In genomic region chr20:59016795-59017492, GRCh38 we compare ENCODE assay signal across 13 cellular contexts. TPM values are rescaled to one million over a fixed set of nuclear protein-coding genes. Genes with fewer than 3 reads are reported as not detected.
A peak's percentile ranks its signal among the peaks of the same experiment; 100 is the strongest.
DNase-seq lines count a peak whose midpoint lies in the region; ATAC-seq and TF ChIP-seq lines count a peak whose summit lies in the region.
"Had no signal": no experiment of that assay in that cellular context is flagged by ENCODE, and none has a peak within 500 bp of the region (broad histone marks: within the 10 kb centered on the region; RNA-seq: fewer than 3 reads in every experiment).

No MANE protein-coding gene starts in this region.

- H3K27me3 ChIP-seq in breast epithelium = no peaks in the 10 kb centered on the region
- H3K27me3 ChIP-seq in brain microvascular endothelial cell (replicated peaks) = no peaks in the 10 kb centered on the region
- H3K27me3 ChIP-seq: left lung, tibial artery had no signal

- TF ChIP-seq CTCF in MCF 10A (IDR thresholded peaks at IDR 0.05; ENCODE audit: unreplicated experiment) (no peak), breast epithelium (IDR thresholded peaks at IDR 0.05) (no peak), brain microvascular endothelial cell (IDR thresholded peaks at IDR 0.05; ENCODE audit: low read depth, low read length, missing control alignments) (no peak)

- H3K4me1 Mint-ChIP-seq in MCF 10A (ENCODE audit: insufficient read depth, unreplicated experiment) = peaks cover 29% of the 10 kb centered on the region
- H3K4me1 Mint-ChIP-seq in activated CD4-positive, alpha-beta T cell treated with anti-CD3 and anti-CD28 coated beads, Interleukin-2, amount 10 ng/mL, durations not matched to agents 24 days and 14 days = peaks cover 36% of the 10 kb centered on the region
- peaks cover 67% of the 10 kb centered on the region for H3K4me1 Mint-ChIP-seq in dendritic cell treated with granulocyte-macrophage colony-stimulating factor and Interleukin-4, amounts not matched to agents 40 ng/mL and 50 ng/mL, for 4 days (ENCODE audit: low read depth)
- H3K4me1 Mint-ChIP-seq in stimulated activated naive CD8-positive, alpha-beta T cell treated with anti-CD3 and anti-CD28 coated beads, Interleukin-15, amount 100 ng/mL, for 72 hours = peaks cover 46% of the 10 kb centered on the region

- in situ Hi-C loops in brain microvascular endothelial cell (cut with HindIII; ENCODE audit: low pct_ligation_motif_present, low sequenced_read_pairs) = no loop called here

- H3K27ac Mint-ChIP-seq in MCF 10A (ENCODE audit: low read depth, unreplicated experiment) = peak overlapping the region; percentile 75
- H3K27ac Mint-ChIP-seq in activated CD4-positive, alpha-beta T cell treated with anti-CD3 and anti-CD28 coated beads, Interleukin-2, amount 10 ng/mL, durations not matched to agents 24 days and 14 days = peak overlapping the region; percentile 11
- peak overlapping the region; percentile 73 for H3K27ac Mint-ChIP-seq in dendritic cell treated with granulocyte-macrophage colony-stimulating factor and Interleukin-4, amounts not matched to agents 40 ng/mL and 50 ng/mL, for 4 days
- peak overlapping the region in 1 of 2 donors; percentile 92 for H3K27ac Mint-ChIP-seq in stimulated activated naive CD8-positive, alpha-beta T cell treated with anti-CD3 and anti-CD28 coated beads, Interleukin-15, amount 100 ng/mL, for 72 hours

- H3K4me1 ChIP-seq in breast epithelium = no peaks in the 10 kb centered on the region

- H3K27me3 Mint-ChIP-seq in MCF 10A (ENCODE audit: insufficient read depth, unreplicated experiment) = no peaks in the 10 kb centered on the region
- no peaks in the 10 kb centered on the region for H3K27me3 Mint-ChIP-seq in activated CD4-positive, alpha-beta T cell treated with anti-CD3 and anti-CD28 coated beads, Interleukin-2, amount 10 ng/mL, durations not matched to agents 24 days and 14 days
- peaks cover 6% of the 10 kb centered on the region for H3K27me3 Mint-ChIP-seq in dendritic cell treated with granulocyte-macrophage colony-stimulating factor and Interleukin-4, amounts not matched to agents 40 ng/mL and 50 ng/mL, for 4 days
- H3K27me3 Mint-ChIP-seq in stimulated activated naive CD8-positive, alpha-beta T cell treated with anti-CD3 and anti-CD28 coated beads, Interleukin-15, amount 100 ng/mL, for 72 hours = no peaks in the 10 kb centered on the region

- H3K4me3 ChIP-seq in breast epithelium = no peak overlapping the region
- H3K4me3 ChIP-seq in brain microvascular endothelial cell (ENCODE audit: low read depth, low read length) = no peak overlapping the region
- H3K4me3 ChIP-seq: left lung, tibial artery had no signal

- no TSS peak for BruUV-seq in MCF 10A (replicated peaks; lab: Mats Ljungman, UMichigan)

- no peak overlapping the region for H3K27ac ChIP-seq in breast epithelium
- H3K27ac ChIP-seq in brain microvascular endothelial cell = no peak overlapping the region
- H3K27ac ChIP-seq: left lung, tibial artery, VCaP had no signal

- H3K4me3 Mint-ChIP-seq in MCF 10A (ENCODE audit: unreplicated experiment) = no peak overlapping the region
- H3K4me3 Mint-ChIP-seq in activated CD4-positive, alpha-beta T cell treated with anti-CD3 and anti-CD28 coated beads, Interleukin-2, amount 10 ng/mL, durations not matched to agents 24 days and 14 days = no peak overlapping the region
- no peak overlapping the region for H3K4me3 Mint-ChIP-seq in dendritic cell treated with granulocyte-macrophage colony-stimulating factor and Interleukin-4, amounts not matched to agents 40 ng/mL and 50 ng/mL, for 4 days
- peak overlapping the region in 1 of 2 donors; percentile 37 for H3K4me3 Mint-ChIP-seq in stimulated activated naive CD8-positive, alpha-beta T cell treated with anti-CD3 and anti-CD28 coated beads, Interleukin-15, amount 100 ng/mL, for 72 hours

- peak; percentile 44 for ATAC-seq in stimulated activated naive CD8-positive, alpha-beta T cell treated with anti-CD3 and anti-CD28 coated beads, Interleukin-15, amount 100 ng/mL, for 72 hours
- ATAC-seq in HG03469 (IDR thresholded peaks at IDR 0.05; ENCODE audit: unreplicated experiment) = no peak
- ATAC-seq: left lung had no signal

- CTCF ChIA-PET in MCF 10A (lab: Yijun Ruan, JAX) = interaction anchor here (1.4 kb wide), 1 partner anchor 8 kb away, joined by 3 read pairs; no protein-coding TSS in a partner anchor

- no peak for TF ChIP-seq POLR2A in breast epithelium (IDR thresholded peaks at IDR 0.05)

- H3K9me3 Mint-ChIP-seq in MCF 10A (ENCODE audit: unreplicated experiment) = no peaks in the 10 kb centered on the region
- H3K9me3 Mint-ChIP-seq in activated CD4-positive, alpha-beta T cell treated with anti-CD3 and anti-CD28 coated beads, Interleukin-2, amount 10 ng/mL, durations not matched to agents 24 days and 14 days = no peaks in the 10 kb centered on the region
- H3K9me3 Mint-ChIP-seq in dendritic cell treated with granulocyte-macrophage colony-stimulating factor and Interleukin-4, amounts not matched to agents 40 ng/mL and 50 ng/mL, for 4 days = no peaks in the 10 kb centered on the region
- H3K9me3 Mint-ChIP-seq in stimulated activated naive CD8-positive, alpha-beta T cell treated with anti-CD3 and anti-CD28 coated beads, Interleukin-15, amount 100 ng/mL, for 72 hours = no peaks in the 10 kb centered on the region

- intact Hi-C loops in MCF 10A (cut with micrococcal nuclease) (no loop called here), breast epithelium (cut with DNase I; ENCODE audit: low total_unique reads) (no loop called here), posterior vena cava (cut with DNase I) (no loop called here)
- intact Hi-C loops in activated CD4-positive, alpha-beta T cell treated with anti-CD3 and anti-CD28 coated beads, Interleukin-2, amount 10 ng/mL, durations not matched to agents 24 days and 14 days (cut with micrococcal nuclease) = no loop called here
- intact Hi-C loops in dendritic cell treated with granulocyte-macrophage colony-stimulating factor and Interleukin-4, amounts not matched to agents 40 ng/mL and 50 ng/mL, for 4 days (cut with micrococcal nuclease) = no loop called here

- peaks cover under 1% of the 10 kb centered on the region for H3K36me3 Mint-ChIP-seq in MCF 10A (ENCODE audit: insufficient read depth, unreplicated experiment)
- H3K36me3 Mint-ChIP-seq in activated CD4-positive, alpha-beta T cell treated with anti-CD3 and anti-CD28 coated beads, Interleukin-2, amount 10 ng/mL, durations not matched to agents 24 days and 14 days (ENCODE audit: low read depth) = no peaks in the 10 kb centered on the region
- H3K36me3 Mint-ChIP-seq in dendritic cell treated with granulocyte-macrophage colony-stimulating factor and Interleukin-4, amounts not matched to agents 40 ng/mL and 50 ng/mL, for 4 days (ENCODE audit: low read depth) = peaks cover 58% of the 10 kb centered on the region

- H3K9me3 ChIP-seq in breast epithelium = no peaks in the 10 kb centered on the region
- H3K9me3 ChIP-seq: left lung, tibial artery had no signal

- POLR2A ChIA-PET in MCF 10A (lab: Yijun Ruan, JAX) = interaction anchor here (1.1 to 6.5 kb wide), 3 partner anchors 10 to 128 kb away, joined by 3 to 70 read pairs (median 4); partner anchors contain the start of gene ATP5F1E

- DNase-seq in MCF 10A (ENCODE audit: unreplicated experiment) (no peak), breast epithelium (ENCODE audit: low spot score in 2 of 2) (no peak), brain microvascular endothelial cell (no peak), posterior vena cava (ENCODE audit: low spot score) (no peak)
- DNase-seq in activated CD4-positive, alpha-beta T cell treated with anti-CD3 and anti-CD28 coated beads, Interleukin-2, amount 10 ng/mL, durations not matched to agents 24 days and 14 days = no peak
- DNase-seq in stimulated activated naive CD8-positive, alpha-beta T cell treated with anti-CD3 and anti-CD28 coated beads, Interleukin-15, amount 100 ng/mL, for 72 hours = no peak
- DNase-seq: left lung, NCI-H1436, tibial artery had no signal

- no peaks in the 10 kb centered on the region for H3K36me3 ChIP-seq in breast epithelium
- no peaks in the 10 kb centered on the region for H3K36me3 ChIP-seq in brain microvascular endothelial cell (replicated peaks)
- H3K36me3 ChIP-seq: tibial artery had no signal

RNA-seq across cellular contexts. Expression of gene TUBB1, which starts 2.3 kb away (rescaled TPM):
- total RNA-seq in MCF 10A (2022) = not detected in 2 replicates
- under 1 TPM in 1 of 3 donors, not detected in 2; 0.16 TPM for total RNA-seq in breast epithelium
- total RNA-seq in activated CD4-positive, alpha-beta T cell treated with anti-CD3 and anti-CD28 coated beads, Interleukin-2, amount 10 ng/mL, durations not matched to agents 24 days and 14 days = not detected in 2 replicates
- total RNA-seq in posterior vena cava = under 1 TPM; 0.43 to 0.74 TPM
- total RNA-seq: osteoblast had no signal

RNA-seq across cellular contexts. Expression of gene CTSZ, which starts 9.9 kb away (rescaled TPM):
- total RNA-seq in MCF 10A (2022) = 96.6 and 103 TPM in 2 replicates
- 100 to 1,000 TPM; 135 to 238 (median 181) TPM for total RNA-seq in breast epithelium
- 48.1 and 51.1 TPM in 2 replicates for total RNA-seq in activated CD4-positive, alpha-beta T cell treated with anti-CD3 and anti-CD28 coated beads, Interleukin-2, amount 10 ng/mL, durations not matched to agents 24 days and 14 days
- 100 to 1,000 TPM; 107 to 164 TPM for total RNA-seq in posterior vena cava

RNA-seq across cellular contexts. Expression of gene ATP5F1E, which starts 15.2 kb away (rescaled TPM):
- total RNA-seq in MCF 10A (2022) (65.2 and 69.7 TPM in 2 replicates), breast epithelium (10 to 100 TPM; 25.6 to 36.4 (median 31.4) TPM), posterior vena cava (10 to 100 TPM; 58.3 to 74.7 TPM)
- 69.9 and 70.9 TPM in 2 replicates for total RNA-seq in activated CD4-positive, alpha-beta T cell treated with anti-CD3 and anti-CD28 coated beads, Interleukin-2, amount 10 ng/mL, durations not matched to agents 24 days and 14 days

RNA-seq across cellular contexts. Expression of gene PRELID3B, which starts 25.6 kb away (rescaled TPM):
- 180 and 197 TPM in 2 replicates for total RNA-seq in MCF 10A (2022)
- 10 to 100 TPM; 43.7 to 55.4 (median 52.4) TPM for total RNA-seq in breast epithelium
- 119 and 123 TPM in 2 replicates for total RNA-seq in activated CD4-positive, alpha-beta T cell treated with anti-CD3 and anti-CD28 coated beads, Interleukin-2, amount 10 ng/mL, durations not matched to agents 24 days and 14 days
- 10 to 100 TPM; 24.1 to 34.1 TPM for total RNA-seq in posterior vena cava

RNA-seq across cellular contexts. Expression of gene NELFCD, which starts 35.9 kb away (rescaled TPM):
- 59.6 and 79.8 TPM in 2 replicates for total RNA-seq in MCF 10A (2022)
- total RNA-seq in breast epithelium = 10 to 100 TPM; 50.1 to 78.7 (median 77.7) TPM
- 119 and 120 TPM in 2 replicates for total RNA-seq in activated CD4-positive, alpha-beta T cell treated with anti-CD3 and anti-CD28 coated beads, Interleukin-2, amount 10 ng/mL, durations not matched to agents 24 days and 14 days
- 10 to 100 TPM; 25.9 to 28.2 TPM for total RNA-seq in posterior vena cava
